ENCODE assay signal across 8 cellular contexts in the genomic region with DNA sequence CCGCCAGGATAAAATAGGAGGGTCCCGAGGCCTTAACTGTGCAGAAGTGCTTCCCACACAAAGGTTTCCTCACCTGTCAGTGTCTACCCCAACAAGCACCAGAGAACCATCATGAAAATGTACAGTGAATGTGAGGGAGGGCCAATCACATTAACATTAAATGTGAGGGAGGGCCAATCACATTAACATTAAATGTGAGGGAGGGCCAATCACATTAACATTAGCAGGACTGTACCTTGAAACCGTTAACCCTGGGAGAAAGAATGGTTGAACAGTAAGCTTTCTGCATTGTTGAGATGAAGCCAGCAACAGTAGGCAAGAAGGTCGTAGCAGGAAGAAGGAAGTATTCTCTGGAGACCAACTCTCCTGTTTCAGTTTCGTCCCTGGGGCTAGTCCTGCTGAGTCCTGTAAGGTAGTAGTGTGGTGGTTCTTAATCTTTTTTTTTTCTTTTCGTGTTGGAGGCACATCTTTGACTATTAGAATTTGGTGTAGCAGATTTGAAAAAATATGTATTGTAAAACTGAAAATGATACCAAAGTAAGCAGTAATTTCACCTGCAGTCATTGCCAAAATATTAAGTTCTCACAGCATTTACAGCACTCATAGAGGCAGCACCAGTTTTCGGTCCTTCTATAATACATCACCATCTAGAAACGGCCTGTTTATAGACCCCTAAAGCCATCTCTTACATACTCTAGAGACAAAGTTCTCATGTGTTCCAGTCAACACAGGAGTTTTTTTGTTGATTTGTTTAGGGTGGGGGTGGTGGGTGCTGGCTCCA.
DNase-seq lines count a peak whose midpoint lies in the region; ATAC-seq, FAIRE-seq and TF ChIP-seq lines count a peak whose summit lies in the region.

No MANE protein-coding gene starts in this region.

- no peak overlapping the region for H3K4me2 ChIP-seq in neuronal stem cell (ENCODE audit: insufficient read depth, low read length, poor library complexity, severe bottlenecking)

- no peak overlapping the region for H3K14ac ChIP-seq in neuronal stem cell (ENCODE audit: low read length)

- WGBS in body of pancreas, 2 donors = 59 to 61% methylated on average over 8 of the region's 8 CpGs
- WGBS in neuronal stem cell (ENCODE audit: extremely low coverage in 2 of 2, insufficient read length in 2 of 2, insufficient replicate concordance in 1 of 2), 2 donors = no CpG with 5 or more reads among the region's 8 CpGs

- no peaks in the 10 kb centered on the region for H3K9me3 ChIP-seq in body of pancreas
- no peaks in the 10 kb centered on the region for H3K9me3 ChIP-seq in neuronal stem cell (replicated peaks in 1 of 2; ENCODE audit: control insufficient read depth in 2 of 2, insufficient read depth in 1 of 2, low read depth in 1 of 2, low read length in 2 of 2)
- H3K9me3 ChIP-seq in gastrocnemius medialis = no peaks in the 10 kb centered on the region

- DNase-seq in body of pancreas = peak in 2 of 4 donors; percentile 26 to 37
- no peak for DNase-seq in neuronal stem cell (ENCODE audit: low spot score)
- DNase-seq in frontal cortex (ENCODE audit: low spot score in 2 of 2) = no peak
- no peak for DNase-seq in putamen (ENCODE audit: low spot score)
- DNase-seq in gastrocnemius medialis = no peak

- no peak overlapping the region for H2BK120ac ChIP-seq in neuronal stem cell (ENCODE audit: low read depth, low read length)

- no peak overlapping the region for H3K23ac ChIP-seq in neuronal stem cell (ENCODE audit: low read depth, low read length, poor library complexity)

- H3K4ac ChIP-seq in neuronal stem cell (ENCODE audit: low read length) = no peak overlapping the region

- H3K36me3 ChIP-seq in body of pancreas (replicated peaks in 1 of 2; ENCODE audit: insufficient read depth in 1 of 2, low read depth in 2 of 2) = no peaks in the 10 kb centered on the region
- no peaks in the 10 kb centered on the region for H3K36me3 ChIP-seq in neuronal stem cell (replicated peaks in 1 of 2; ENCODE audit: control insufficient read depth in 2 of 2, insufficient read depth in 2 of 2, low read length in 2 of 2)
- H3K36me3 ChIP-seq in gastrocnemius medialis = no peaks in the 10 kb centered on the region

- no peak overlapping the region for H3K9ac ChIP-seq in neuronal stem cell (ENCODE audit: low read depth, low read length, poor library complexity)

- peak; percentile 88 for ATAC-seq in GM18505 (IDR thresholded peaks at IDR 0.05; ENCODE audit: unreplicated experiment)
- ATAC-seq in GM21381 (IDR thresholded peaks at IDR 0.05; ENCODE audit: unreplicated experiment) = peak; percentile 98
- ATAC-seq in HG03571 (IDR thresholded peaks at IDR 0.05; ENCODE audit: unreplicated experiment) = peak; percentile 99
- ATAC-seq in body of pancreas = peak; percentile 74
- ATAC-seq in gastrocnemius medialis = no peak

- no peaks in the 10 kb centered on the region for H3K79me1 ChIP-seq in neuronal stem cell (ENCODE audit: low read depth, low read length)

- H3K27me3 ChIP-seq in body of pancreas (no peaks in the 10 kb centered on the region), neuronal stem cell (ENCODE audit: control insufficient read depth in 3 of 3, insufficient read depth in 3 of 3, low read depth in 1 of 3, low read length in 3 of 3) (no peaks in the 10 kb centered on the region), gastrocnemius medialis (no peaks in the 10 kb centered on the region)

- FAIRE-seq in frontal cortex (lab: Jason Lieb, UNC) = no peak

- H2AFZ ChIP-seq in neuronal stem cell (ENCODE audit: low read length) = no peak overlapping the region

- H2BK5ac ChIP-seq in neuronal stem cell (ENCODE audit: low read length) = no peak overlapping the region

- H3K4me3 ChIP-seq in body of pancreas = no peak overlapping the region
- no peak overlapping the region for H3K4me3 ChIP-seq in neuronal stem cell (ENCODE audit: low read length in 2 of 2)
- H3K4me3 ChIP-seq in gastrocnemius medialis = no peak overlapping the region

- H4K91ac ChIP-seq in neuronal stem cell (ENCODE audit: low read depth, low read length, poor library complexity) = no peak overlapping the region

- no peaks in the 10 kb centered on the region for H3K4me1 ChIP-seq in body of pancreas
- H3K4me1 ChIP-seq in neuronal stem cell (ENCODE audit: control insufficient read depth in 2 of 2, insufficient read depth in 1 of 2, low read depth in 1 of 2, low read length in 2 of 2) = no peaks in the 10 kb centered on the region
- peaks cover 24 to 30% of the 10 kb centered on the region in 2 donors for H3K4me1 ChIP-seq in gastrocnemius medialis

- intact Hi-C loops in body of pancreas (cut with DNase I) = no loop called here
- intact Hi-C loops in gastrocnemius medialis (cut with DNase I; ENCODE audit: low total_unique reads) = no loop called here

- no peak overlapping the region for H4K8ac ChIP-seq in neuronal stem cell (ENCODE audit: low read depth, low read length)

- H3K27ac ChIP-seq in body of pancreas (peak overlapping the region in 2 of 4 donors; percentile 28 to 61), neuronal stem cell (replicated peaks; ENCODE audit: low read length) (no peak overlapping the region), gastrocnemius medialis (peak overlapping the region in 1 of 4 donors; percentile 46)

- in situ Hi-C loops in gastrocnemius medialis (cut with MboI; ENCODE audit: low sequenced_read_pairs in 4 of 4) = no loop called here

- H2BK15ac ChIP-seq in neuronal stem cell (ENCODE audit: low read length) = no peak overlapping the region

- no peak for TF ChIP-seq CTCF in body of pancreas (IDR thresholded peaks at IDR 0.05)
- no peak for TF ChIP-seq CTCF in gastrocnemius medialis (IDR thresholded peaks at IDR 0.05 in 4 of 5, conservative IDR thresholded peaks at IDR 0.05 in 1 of 5)

- TF ChIP-seq POLR2A in GM18505 (IDR thresholded peaks at IDR 0.05; ENCODE audit: borderline replicate concordance, extremely low read depth, insufficient read depth, insufficient read length) (peak; percentile 47), body of pancreas (IDR thresholded peaks at IDR 0.05) (peak in 2 of 3 donors; percentile 19 to 22), gastrocnemius medialis (IDR thresholded peaks at IDR 0.05) (no peak)

- H2BK12ac ChIP-seq in neuronal stem cell (ENCODE audit: low read length) = no peak overlapping the region

- no peak overlapping the region for H3K18ac ChIP-seq in neuronal stem cell (ENCODE audit: low read length)

- H2AK5ac ChIP-seq in neuronal stem cell (ENCODE audit: low read depth, low read length) = no peak overlapping the region

Comparison
In these comparisons a context has a peak if more than half of its experiments do, and no peak if none do; other contexts are left out.
1. ATAC-seq: peak in GM18505 (single experiment), GM21381 (single experiment), HG03571 (single experiment) and body of pancreas (single experiment); none in gastrocnemius medialis (0 of 2).
2. POLR2A ChIP-seq: peak in GM18505 (single experiment) and body of pancreas (2 of 3); none in gastrocnemius medialis (0 of 2).